In genomic region chr14:60647081-60647836, GRCh38 we compare ENCODE assay signal across 8 cellular contexts. TPM values are rescaled to one million over a fixed set of nuclear protein-coding genes. Genes with fewer than 3 reads are reported as not detected.
DNase-seq lines count a peak whose midpoint lies in the region; ATAC-seq and TF ChIP-seq lines count a peak whose summit lies in the region.

No MANE protein-coding gene starts in this region.

- no peaks in the 10 kb centered on the region; the same call in 1 of the 2 replicates for H3K9me3 ChIP-seq in iPS-20b (ENCODE audit: insufficient read depth, low read depth, low read length)
- no peaks in the 10 kb centered on the region for H3K9me3 ChIP-seq in suprapubic skin
- H3K9me3 ChIP-seq in body of pancreas = no peaks in the 10 kb centered on the region

- intact Hi-C loops in activated B cell treated with CpG ODN at 0.5 μM for 24 hours (cut with micrococcal nuclease) (loop anchor here (1.0 kb wide), 1 partner anchor 10 kb away; no protein-coding TSS in a partner anchor), body of pancreas (cut with DNase I) (no loop called here)

- peaks cover 100% of the 10 kb centered on the region for H3K27me3 ChIP-seq in iPS-20b (ENCODE audit: insufficient read depth, low read length)
- H3K27me3 ChIP-seq in suprapubic skin = peaks cover 100% of the 10 kb centered on the region
- peaks cover 15 to 77% of the 10 kb centered on the region in 2 donors for H3K27me3 ChIP-seq in body of pancreas

- H3K36me3 Mint-ChIP-seq in activated B cell treated with CpG ODN at 0.5 μM for 24 hours (ENCODE audit: low read depth) = no peaks in the 10 kb centered on the region

- TF ChIP-seq EP300 in suprapubic skin (IDR thresholded peaks at IDR 0.05) = no peak

- 4% methylated on average over 43 of the region's 43 CpGs for WGBS in suprapubic skin
- 8 to 13% methylated on average over 38 to 43 of the region's 43 CpGs for WGBS in body of pancreas, 2 donors

- no peaks in the 10 kb centered on the region for H3K36me3 ChIP-seq in iPS-20b (ENCODE audit: insufficient read depth, low read depth, low read length)
- no peaks in the 10 kb centered on the region for H3K36me3 ChIP-seq in suprapubic skin
- H3K36me3 ChIP-seq in body of pancreas (replicated peaks in 1 of 2; ENCODE audit: insufficient read depth in 1 of 2, low read depth in 2 of 2) = no peaks in the 10 kb centered on the region

- TF ChIP-seq CTCF in activated B cell treated with CpG ODN at 0.5 μM for 24 hours (IDR thresholded peaks at IDR 0.05) (no peak), suprapubic skin (IDR thresholded peaks at IDR 0.05) (no peak), body of pancreas (IDR thresholded peaks at IDR 0.05) (no peak)

- no peak overlapping the region for H3K27ac Mint-ChIP-seq in activated B cell treated with CpG ODN at 0.5 μM for 24 hours

- ATAC-seq in activated B cell treated with CpG ODN at 0.5 μM for 24 hours (ENCODE audit: low read depth) = no peak
- ATAC-seq in body of pancreas = no peak
- no peak for ATAC-seq in HG03342 (IDR thresholded peaks at IDR 0.05; ENCODE audit: unreplicated experiment)
- ATAC-seq in HG03469 (IDR thresholded peaks at IDR 0.05; ENCODE audit: unreplicated experiment) = no peak

- peaks cover 79% of the 10 kb centered on the region for H3K27me3 Mint-ChIP-seq in activated B cell treated with CpG ODN at 0.5 μM for 24 hours

- peaks cover 30% of the 10 kb centered on the region for H3K4me1 Mint-ChIP-seq in activated B cell treated with CpG ODN at 0.5 μM for 24 hours

- DNase-seq in CD1c-positive myeloid dendritic cell (ENCODE audit: extremely low spot score) (peak; percentile 44), HK-2 (ENCODE audit: unreplicated experiment) (peak; percentile 66), activated B cell treated with CpG ODN at 0.5 μM for 24 hours (no peak), suprapubic skin (ENCODE audit: low spot score in 2 of 2) (no peak), body of pancreas (no peak)

- H3K4me1 ChIP-seq in iPS-20b (ENCODE audit: insufficient read depth, low read length) = peaks cover 12% of the 10 kb centered on the region
- peaks cover 60% of the 10 kb centered on the region for H3K4me1 ChIP-seq in suprapubic skin
- H3K4me1 ChIP-seq in body of pancreas = peaks cover 48% of the 10 kb centered on the region

- POLR2A ChIA-PET in activated B cell treated with CpG ODN at 0.5 μM for 24 hours (lab: Charles Lee) = no interaction called here

- no peak overlapping the region for H3K27ac ChIP-seq in iPS-20b (ENCODE audit: low read length)
- H3K27ac ChIP-seq in suprapubic skin = no peak overlapping the region
- no peak overlapping the region for H3K27ac ChIP-seq in body of pancreas

- H3K4me3 ChIP-seq in iPS-20b (ENCODE audit: low read length) (peak overlapping the region; percentile 2; the same call in 1 of the 2 replicates), suprapubic skin (peak overlapping the region; percentile 40), body of pancreas (no peak overlapping the region)

- peak overlapping the region; percentile 64 for H3K4me3 Mint-ChIP-seq in activated B cell treated with CpG ODN at 0.5 μM for 24 hours

- CTCF ChIA-PET in activated B cell treated with CpG ODN at 0.5 μM for 24 hours (lab: Charles Lee) = no interaction called here

- H3K9me3 Mint-ChIP-seq in activated B cell treated with CpG ODN at 0.5 μM for 24 hours = peaks cover 3% of the 10 kb centered on the region

- no peak for TF ChIP-seq POLR2A in suprapubic skin (IDR thresholded peaks at IDR 0.05)
- no peak for TF ChIP-seq POLR2A in body of pancreas (IDR thresholded peaks at IDR 0.05)

- no peak overlapping the region for H3K9ac ChIP-seq in iPS-20b (ENCODE audit: low read depth, low read length)

RNA-seq across cellular contexts. Expression of gene SIX1, which starts 2.0 kb away (rescaled TPM):
- not detected in 2 replicates for total RNA-seq in activated B cell treated with CpG ODN at 0.5 μM for 24 hours
- under 1 TPM in 2 of 4 donors, not detected in 2; 0.31 to 0.64 TPM for total RNA-seq in suprapubic skin
- total RNA-seq in body of pancreas = under 1 TPM in 1 of 2 donors, not detected in 1; 0.33 TPM

Comparison
In these comparisons a context has a peak if more than half of its experiments do, and no peak if none do; other contexts are left out.
1. DNase-seq: peak in CD1c-positive myeloid dendritic cell (single experiment) and HK-2 (single experiment); none in activated B cell treated with CpG ODN at 0.5 μM for 24 hours (single experiment), suprapubic skin (0 of 2) and body of pancreas (0 of 4).
2. H3K4me3 ChIP-seq: peak in iPS-20b (single experiment) and suprapubic skin (single experiment); none in body of pancreas (0 of 2).